Comparison of ENCODE assay signal across 1 cellular context in the genomic region with DNA sequence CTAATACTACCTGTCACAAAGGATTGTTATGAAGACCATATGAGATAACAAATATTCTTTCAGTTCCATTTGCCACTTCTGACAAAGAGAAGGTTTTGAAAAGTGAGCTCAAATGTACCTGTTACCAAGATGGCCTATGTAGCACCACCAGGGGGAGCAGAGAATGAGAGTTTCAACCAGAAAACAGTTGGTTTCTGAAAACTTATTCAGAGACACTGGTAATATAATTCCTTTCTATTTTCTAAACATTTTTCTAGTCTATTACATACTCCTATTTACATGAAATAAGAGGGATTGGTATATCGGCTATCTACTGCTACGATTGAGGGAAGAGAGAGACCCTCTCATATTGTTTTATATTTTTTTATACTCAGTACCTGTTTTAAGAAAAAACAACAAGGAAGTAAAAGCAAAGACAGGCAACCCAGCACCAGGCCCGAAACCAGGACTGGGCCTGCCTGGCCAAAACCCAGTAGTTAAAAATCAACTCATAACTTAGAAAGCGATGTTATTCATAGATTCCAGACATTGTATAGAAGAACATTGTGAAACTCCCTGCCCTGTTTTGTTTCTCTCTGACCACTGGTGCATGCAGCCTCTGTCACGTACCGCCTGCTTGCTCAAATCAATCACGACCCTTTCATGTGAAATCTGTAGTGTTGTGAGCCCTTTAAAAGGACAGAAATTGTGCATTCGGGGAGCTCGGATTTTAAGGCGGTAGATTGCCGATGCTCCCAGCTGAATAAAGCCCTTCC.
TF ChIP-seq lines count a peak whose summit lies in the region.

No MANE protein-coding gene starts in this region.

TF ChIP-seq in HepG2, 621 proteins besides CTCF, POLR2A, EP300 and RAD21 (continued from another document):
- no peak for TF ChIP-seq ZNF710 (CRISPR knock-in tag; IDR thresholded peaks at IDR 0.05; ENCODE audit: borderline replicate concordance)
